ENCODE assay signal across 19 cellular contexts in the genomic region with DNA sequence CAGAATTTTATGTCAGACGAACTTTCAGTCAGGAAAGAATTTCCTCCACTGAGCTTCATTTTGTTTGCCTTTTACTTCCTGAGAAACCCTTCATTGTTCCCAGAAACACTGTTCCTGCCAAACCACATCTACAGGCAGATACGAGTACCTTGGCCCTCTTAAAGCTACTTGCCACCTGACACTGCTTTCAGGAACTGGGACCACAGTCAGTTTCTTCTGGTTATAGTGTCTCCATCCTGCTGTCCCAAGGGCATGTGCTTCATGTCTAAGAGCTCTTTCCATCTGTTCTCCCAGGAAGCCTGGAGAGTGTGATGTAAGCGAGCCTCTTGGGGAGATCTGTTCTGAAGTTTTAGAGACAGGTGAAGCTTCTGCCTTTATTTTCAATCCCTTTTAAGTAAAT.
A peak's percentile ranks its signal among the peaks of the same experiment; 100 is the strongest.
DNase-seq lines count a peak whose midpoint lies in the region; ATAC-seq and TF ChIP-seq lines count a peak whose summit lies in the region.
"Had no signal": no experiment of that assay in that cellular context is flagged by ENCODE, and none has a peak within 500 bp of the region (broad histone marks: within the 10 kb centered on the region; RNA-seq: fewer than 3 reads in every experiment).

No MANE protein-coding gene starts in this region.

- H3K9ac ChIP-seq in smooth muscle cell (ENCODE audit: low read depth) = no peak overlapping the region
- H3K9ac ChIP-seq: BLaER1 had no signal

- 43 to 62% methylated on average over 3 of the region's 3 CpGs for WGBS in lung, 2 donors
- WGBS in smooth muscle cell (ENCODE audit: low lambda C conversion rate) = 89% methylated on average over 3 of the region's 3 CpGs
- WGBS in lower leg skin, 2 donors = 55 to 66% methylated on average over 3 of the region's 3 CpGs

- in situ Hi-C loops in astrocyte of the cerebellum (cut with HindIII; ENCODE audit: low sequenced_read_pairs) = no loop called here

- no peaks in the 10 kb centered on the region for H3F3A ChIP-seq in smooth muscle cell (ENCODE audit: low read depth)

- H3K36me3 ChIP-seq in lung (ENCODE audit: control insufficient read depth in 2 of 2, insufficient read depth in 2 of 2, low read length in 2 of 2) = no peaks in the 10 kb centered on the region
- H3K36me3 ChIP-seq in smooth muscle cell (ENCODE audit: low read depth) = no peaks in the 10 kb centered on the region
- no peaks in the 10 kb centered on the region for H3K36me3 ChIP-seq in tibial artery
- H3K36me3 ChIP-seq: BLaER1 had no signal

- no peaks in the 10 kb centered on the region for H3K79me2 ChIP-seq in smooth muscle cell (ENCODE audit: low read depth)

- no peaks in the 10 kb centered on the region for H4K20me1 ChIP-seq in smooth muscle cell (ENCODE audit: low read depth)
- H4K20me1 ChIP-seq: BLaER1 had no signal

- intact Hi-C loops in tibial artery (cut with DNase I; ENCODE audit: low total_unique reads) (no loop called here), lower leg skin (cut with DNase I; ENCODE audit: low total_unique reads) (no loop called here)

- peak; percentile 80 for ATAC-seq in lung (ENCODE audit: insufficient read depth, low FRiP score)

- H3K9me3 ChIP-seq in lung (ENCODE audit: control insufficient read depth in 2 of 2, insufficient read depth in 1 of 2, low read length in 1 of 2) = peaks cover 2 to 3% of the 10 kb centered on the region in 2 donors
- H3K9me3 ChIP-seq in smooth muscle cell (replicated peaks; ENCODE audit: low read depth) = no peaks in the 10 kb centered on the region
- H3K9me3 ChIP-seq in tibial artery = no peaks in the 10 kb centered on the region
- H3K9me3 ChIP-seq: BLaER1 had no signal

- DNase-seq in DMS79 (lab: John Stamatoyannopoulos, UW) (peak; percentile 96), NCI-H2029 treated with DMSO at 0.1 percent for 48 hours (lab: John Stamatoyannopoulos, UW) (peak; percentile 12), astrocyte of the cerebellum (ENCODE audit: low read depth) (peak; percentile 9), lung (ENCODE audit: low spot score) (peak; percentile 51), smooth muscle cell (lab: John Stamatoyannopoulos, UW; ENCODE audit: unreplicated experiment) (no peak), tibial artery (no peak), lower leg skin (ENCODE audit: low spot score in 2 of 2) (no peak)
- DNase-seq in activated CD8-positive, alpha-beta memory T cell treated with anti-CD3 and anti-CD28 coated beads, Interleukin-2, amount 50 U/mL, for 48 hours = no peak
- DNase-seq: activated CD4-positive, alpha-beta T cell treated with anti-CD3 and anti-CD28 coated beads for 48 hours; activated naive CD4-positive, alpha-beta T cell treated with anti-CD3 and anti-CD28 coated beads, Interleukin-2, amount 10 ng/mL, durations not matched to agents 7 days and 5 days; amniotic stem cell; caudate nucleus; KBM-7; mesenchymal stem cell; MV-4-11; NCI-H1694 treated with DMSO at 0.1 percent for 48 hours; NCI-H526; small intestine had no signal

- H3K27me3 ChIP-seq in lung (ENCODE audit: control insufficient read depth, insufficient read depth) (no peaks in the 10 kb centered on the region), smooth muscle cell (ENCODE audit: low read depth) (no peaks in the 10 kb centered on the region), tibial artery (no peaks in the 10 kb centered on the region)
- H3K27me3 ChIP-seq: BLaER1 had no signal

- no peak overlapping the region for H3K4me2 ChIP-seq in smooth muscle cell
- H3K4me2 ChIP-seq: BLaER1 had no signal

- H3K4me3 ChIP-seq in astrocyte of the cerebellum (ENCODE audit: low read depth, low read length) (no peak overlapping the region), lung (no peak overlapping the region), smooth muscle cell (no peak overlapping the region), tibial artery (no peak overlapping the region), lower leg skin (ENCODE audit: low read depth, poor library complexity, severe bottlenecking) (no peak overlapping the region)
- H3K4me3 ChIP-seq: BLaER1 had no signal

- H3K27ac ChIP-seq in lung (ENCODE audit: low read depth in 1 of 2, low read length in 1 of 2) = no peak overlapping the region
- no peak overlapping the region for H3K27ac ChIP-seq in smooth muscle cell (ENCODE audit: low read depth)
- H3K27ac ChIP-seq in tibial artery = no peak overlapping the region
- H3K27ac ChIP-seq: BLaER1 had no signal

- TF ChIP-seq POLR2A in lower leg skin (IDR thresholded peaks at IDR 0.05) = no peak

- no peak overlapping the region for H2AFZ ChIP-seq in smooth muscle cell (ENCODE audit: low read depth)

- TF ChIP-seq CTCF in astrocyte of the cerebellum (IDR thresholded peaks at IDR 0.05; ENCODE audit: low read depth, low read length, missing control alignments) (no peak), lung (IDR thresholded peaks at IDR 0.05; ENCODE audit: control extremely low read depth, extremely low read depth) (no peak), smooth muscle cell (IDR thresholded peaks at IDR 0.05; ENCODE audit: borderline replicate concordance, insufficient read depth, poor library complexity, severe bottlenecking) (no peak), tibial artery (IDR thresholded peaks at IDR 0.05) (no peak), lower leg skin (IDR thresholded peaks at IDR 0.05) (no peak)

- peaks cover 0 to 4% of the 10 kb centered on the region in 2 donors for H3K4me1 ChIP-seq in lung (ENCODE audit: control insufficient read depth in 2 of 2, insufficient read depth in 2 of 2, low read length in 2 of 2)
- peaks cover 13% of the 10 kb centered on the region for H3K4me1 ChIP-seq in smooth muscle cell (ENCODE audit: low read depth)
- no peaks in the 10 kb centered on the region for H3K4me1 ChIP-seq in tibial artery
- H3K4me1 ChIP-seq: BLaER1 had no signal

Comparison
In these comparisons a context has a peak if more than half of its experiments do, and no peak if none do; other contexts are left out.
1. DNase-seq: peak in DMS79 (single experiment), NCI-H2029 treated with DMSO at 0.1 percent for 48 hours (single experiment), astrocyte of the cerebellum (single experiment) and lung (single experiment); none in activated CD8-positive, alpha-beta memory T cell treated with anti-CD3 and anti-CD28 coated beads, Interleukin-2, amount 50 U/mL, for 48 hours (single experiment), smooth muscle cell (single experiment), tibial artery (0 of 2) and lower leg skin (0 of 2).